Comparison of ENCODE assay signal across 25 cellular contexts in genomic region chr9:111066427-111066826, GRCh38. TPM values are rescaled to one million over a fixed set of nuclear protein-coding genes. Genes with fewer than 3 reads are reported as not detected.
DNase-seq lines count a peak whose midpoint lies in the region; ATAC-seq and TF ChIP-seq lines count a peak whose summit lies in the region.
"Had no signal": no experiment of that assay in that cellular context is flagged by ENCODE, and none has a peak within 500 bp of the region (broad histone marks: within the 10 kb centered on the region; RNA-seq: fewer than 3 reads in every experiment).

No MANE protein-coding gene starts in this region.

- no peak for TF ChIP-seq CTCF in suprapubic skin (IDR thresholded peaks at IDR 0.05)

- 66% methylated on average over 3 of the region's 3 CpGs for WGBS in suprapubic skin

- no peaks in the 10 kb centered on the region for H3K27me3 ChIP-seq in suprapubic skin
- H3K27me3 ChIP-seq: SJCRH30 had no signal

- no peak overlapping the region for H3K4me3 ChIP-seq in suprapubic skin
- H3K4me3 ChIP-seq: SJCRH30 had no signal

- peak overlapping the region; percentile 90 for H3K27ac ChIP-seq in suprapubic skin
- H3K27ac ChIP-seq: SJCRH30 had no signal

- no peaks in the 10 kb centered on the region for H3K36me3 ChIP-seq in suprapubic skin
- H3K36me3 ChIP-seq: SJCRH30 had no signal

- no peaks in the 10 kb centered on the region for H3K9me3 ChIP-seq in suprapubic skin

- TF ChIP-seq POLR2A in suprapubic skin (IDR thresholded peaks at IDR 0.05), result no peak

- DNase-seq in GM04504 (ENCODE audit: low read depth) (peak; percentile 44), fibroblast of gingiva (ENCODE audit: low read depth) (peak; percentile 85), iris pigment epithelial cell (ENCODE audit: low read depth) (peak; percentile 5), suprapubic skin (ENCODE audit: low spot score in 2 of 2) (no peak), DMS79 (lab: John Stamatoyannopoulos, UW) (no peak), EL (no peak)
- DNase-seq in activated CD4-positive, CD25-positive, alpha-beta regulatory T cell treated with anti-CD3 and anti-CD28 coated beads, Interleukin-2, amount 50 U/mL, for 72 hours, result no peak
- DNase-seq: activated CD4-positive, alpha-beta T cell treated with anti-CD3 and anti-CD28 coated beads for 4 hours; activated naive CD4-positive, alpha-beta T cell treated with anti-CD3 and anti-CD28 coated beads, Interleukin-2, amount 10 ng/mL, durations not matched to agents 7 days and 5 days; activated T-cell treated with anti-CD3 and anti-CD28 coated beads, Interleukin-2, amount 50 U/mL, for 48 hours; anterior cingulate cortex; caudate nucleus; dermis blood vessel endothelial cell; GOT3; hypothalamus; islet precursor cell; NCI-H1105; NCI-H2029 treated with DMSO at 0.1 percent for 48 hours; NCI-H446; nucleus accumbens; retina; SJCRH30; T-helper 17 cell had no signal

- H3K4me1 ChIP-seq in suprapubic skin, result no peaks in the 10 kb centered on the region
- H3K4me1 ChIP-seq: SJCRH30 had no signal

- no peak for TF ChIP-seq EP300 in suprapubic skin (IDR thresholded peaks at IDR 0.05)

- no peak for ATAC-seq in GM18502 (IDR thresholded peaks at IDR 0.05; ENCODE audit: poor library complexity, unreplicated experiment)
- ATAC-seq: T-helper 17 cell had no signal

RNA-seq across cellular contexts. Expression of gene LPAR1, which starts 28.2 kb away (rescaled TPM):
- total RNA-seq in suprapubic skin, result 10 to 100 TPM; 16.2 to 65.8 (median 23.5) TPM
- total RNA-seq: activated CD8-positive, alpha-beta memory T cell treated with anti-CD3 and anti-CD28 coated beads for 36 hours; T-helper 17 cell had no signal

Comparison
In these comparisons a context has a peak if more than half of its experiments do, and no peak if none do; other contexts are left out.
1. DNase-seq: peak in GM04504 (single experiment), fibroblast of gingiva (single experiment) and iris pigment epithelial cell (single experiment); none in suprapubic skin (0 of 2), activated CD4-positive, CD25-positive, alpha-beta regulatory T cell treated with anti-CD3 and anti-CD28 coated beads, Interleukin-2, amount 50 U/mL, for 72 hours (single experiment), DMS79 (single experiment) and EL (single experiment).